Comparison of ENCODE assay signal across 34 cellular contexts in genomic region chr10:84921701-84922100, GRCh38.
"Had no signal": no experiment of that assay in that cellular context is flagged by ENCODE, and none has a peak within 500 bp of the region (broad histone marks: within the 10 kb centered on the region; RNA-seq: fewer than 3 reads in every experiment).

No MANE protein-coding gene starts in this region.

- DNase-seq: Karpas-422, Kasumi-1, MG63, MM.1S, MV-4-11, NCI-H1048, NCI-H1092, NCI-H1092 treated with DMSO at 0.1 percent for 48 hours, NCI-H1105, NCI-H1105 treated with DMSO at 0.1 percent for 48 hours, NCI-H1417, NCI-H1417 treated with DMSO at 0.1 percent for 48 hours, NCI-H1436, NCI-H1436 treated with DMSO at 0.1 percent for 48 hours, NCI-H146, NCI-H1694, NCI-H1694 treated with DMSO at 0.1 percent for 48 hours, NCI-H187, NCI-H187 treated with DMSO at 0.1 percent for 48 hours, NCI-H1930, NCI-H2029, NCI-H2029 treated with DMSO at 0.1 percent for 48 hours, NCI-H2081, NCI-H2081 treated with DMSO at 0.1 percent for 48 hours, NCI-H2107, NCI-H2171, NCI-H2171 treated with DMSO at 0.1 percent for 48 hours, NCI-H2227 treated with DMSO at 0.1 percent for 48 hours, NCI-H226, NCI-H345, NCI-H446, NCI-H446 treated with DMSO at 0.1 percent for 48 hours, NCI-H510A, NCI-H510A treated with DMSO at 0.1 percent for 48 hours had no signal

- H3K36me3 ChIP-seq: MG63 had no signal

- H3K4me3 ChIP-seq: MG63 had no signal

- H3K9me3 ChIP-seq: MG63 had no signal
